8 cellular contexts compared by ENCODE assay signal in the genomic region with DNA sequence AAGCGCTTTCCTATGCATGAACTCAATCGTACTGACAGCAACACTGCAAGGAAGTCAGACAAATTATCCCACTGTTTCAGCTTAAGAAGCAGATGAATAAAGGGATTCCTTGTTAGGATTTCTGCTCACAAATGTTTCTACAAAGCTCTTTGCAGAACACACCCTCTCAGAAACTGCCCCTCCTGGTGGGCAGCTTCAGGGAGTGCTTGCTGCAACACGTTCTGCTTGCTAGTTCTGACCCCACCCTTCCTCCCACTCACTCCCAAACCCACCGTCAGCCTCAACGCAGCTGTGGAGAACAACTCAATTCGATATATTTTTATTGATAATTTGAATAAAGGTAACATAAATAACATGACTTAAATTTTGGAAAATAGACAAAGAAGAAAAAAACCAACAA.
A peak's percentile ranks its signal among the peaks of the same experiment; 100 is the strongest.
DNase-seq lines count a peak whose midpoint lies in the region; ATAC-seq, FAIRE-seq and TF ChIP-seq lines count a peak whose summit lies in the region.

No MANE protein-coding gene starts in this region.

- peak; percentile 73 for DNase-seq in DMS 273 (lab: John Stamatoyannopoulos, UW; ENCODE audit: unreplicated experiment)
- DNase-seq in HTR-8/SVneo (ENCODE audit: insufficient read length, low spot score): peak; percentile 14
- DNase-seq in amniotic epithelial cell (ENCODE audit: low read depth): peak; percentile 7
- no peak for DNase-seq in right lobe of liver
- no peak for DNase-seq in urothelium cell line (ENCODE audit: low spot score)
- no peak for DNase-seq in stimulated activated CD4-positive, alpha-beta T cell treated with anti-CD3 and anti-CD28 coated beads, Interleukin-4, amount 100 ng/mL, for 4 hours
- no peak for DNase-seq in NCI-H2029 treated with DMSO at 0.1 percent for 48 hours (lab: John Stamatoyannopoulos, UW)

- H3K4me3 ChIP-seq in right lobe of liver: no peak overlapping the region

- H3K4me1 ChIP-seq in right lobe of liver: no peaks in the 10 kb centered on the region

- no peaks in the 10 kb centered on the region for H3K9me3 ChIP-seq in right lobe of liver

- no peaks in the 10 kb centered on the region for H3K36me3 ChIP-seq in right lobe of liver

- H3K27me3 ChIP-seq in right lobe of liver: no peaks in the 10 kb centered on the region

- no peak overlapping the region for H3K27ac ChIP-seq in right lobe of liver

- TF ChIP-seq CTCF in right lobe of liver (IDR thresholded peaks at IDR 0.05): peak in 2 of 4 donors; percentile 12 to 15

- intact Hi-C loops in right lobe of liver (cut with DNase I): no loop called here

- no peak for TF ChIP-seq POLR2A in right lobe of liver (IDR thresholded peaks at IDR 0.05)

- WGBS in right lobe of liver (ENCODE audit: insufficient coverage, low coverage, low lambda C conversion rate, missing lambda C conversion rate): 56% methylated on average over 6 of the region's 6 CpGs

- ATAC-seq in right lobe of liver: peak in 3 of 4 donors; percentile 45 to 61 (median 51)
- no peak for ATAC-seq in GM19467 (IDR thresholded peaks at IDR 0.05; ENCODE audit: unreplicated experiment)

- FAIRE-seq in HTR-8/SVneo (lab: Jason Lieb, UNC): no peak
- no peak for FAIRE-seq in urothelium cell line (lab: Jason Lieb, UNC)

Comparison
In these comparisons a context has a peak if more than half of its experiments do, and no peak if none do; other contexts are left out.
1. DNase-seq: peak in DMS 273 (single experiment), HTR-8/SVneo (single experiment) and amniotic epithelial cell (single experiment); none in right lobe of liver (0 of 3), urothelium cell line (single experiment), stimulated activated CD4-positive, alpha-beta T cell treated with anti-CD3 and anti-CD28 coated beads, Interleukin-4, amount 100 ng/mL, for 4 hours (0 of 2) and NCI-H2029 treated with DMSO at 0.1 percent for 48 hours (single experiment).